10 cellular contexts compared by ENCODE assay signal in the genomic region with DNA sequence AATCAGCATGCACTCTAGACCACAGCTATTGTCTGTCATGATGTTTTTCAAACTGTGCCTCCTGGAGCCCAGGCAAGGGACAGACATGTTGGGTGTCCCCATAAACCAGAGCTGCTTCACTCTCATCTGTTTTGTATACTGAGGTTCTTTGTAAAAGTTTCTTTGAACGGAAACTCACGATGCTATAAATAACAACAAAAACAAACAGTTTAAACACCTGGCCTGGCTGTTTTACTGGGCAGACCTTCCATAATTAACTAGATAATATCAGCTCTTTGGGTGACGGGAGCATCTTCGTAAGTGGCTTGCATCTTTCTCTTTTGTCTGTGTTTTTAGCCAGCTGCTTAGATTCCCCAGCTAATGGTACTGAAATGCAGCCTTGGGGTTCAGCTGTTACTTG.
A peak's percentile ranks its signal among the peaks of the same experiment; 100 is the strongest.
DNase-seq lines count a peak whose midpoint lies in the region; ATAC-seq and TF ChIP-seq lines count a peak whose summit lies in the region.
"Had no signal": no experiment of that assay in that cellular context is flagged by ENCODE, and none has a peak within 500 bp of the region (broad histone marks: within the 10 kb centered on the region; RNA-seq: fewer than 3 reads in every experiment).

No MANE protein-coding gene starts in this region.

- 0 out of 2 replicates have a peak, but pooled peaks cover 3% of the 10 kb centered on the region for H3K9me3 ChIP-seq in BLaER1
- H3K9me3 ChIP-seq: MG63 had no signal

- peak; percentile 53 for ATAC-seq in GM19328 (IDR thresholded peaks at IDR 0.05; ENCODE audit: unreplicated experiment)
- ATAC-seq in HG02763 (IDR thresholded peaks at IDR 0.05; ENCODE audit: unreplicated experiment), result peak; percentile 49
- ATAC-seq: stimulated activated naive CD8-positive, alpha-beta T cell treated with anti-CD3 and anti-CD28 coated beads, Interleukin-15, Interleukin-2, amounts not matched to agents 100 U/mL and 50 U/mL, for 24 hours had no signal

- in situ Hi-C loops in ACHN (cut with HindIII; ENCODE audit: low pct_ligation_motif_present, low pct_unique_long_range_greater_than_20kb, low sequenced_read_pairs), result no loop called here

- peaks cover 33% of the 10 kb centered on the region for H3K4me1 ChIP-seq in BLaER1
- peaks cover 47% of the 10 kb centered on the region for H3K4me1 ChIP-seq in KMS-11 (ENCODE audit: low read depth, poor library complexity, severe bottlenecking)

- H3K4me3 ChIP-seq in BLaER1 (no peak overlapping the region), KMS-11 (IDR thresholded peaks at IDR 0.05; ENCODE audit: insufficient read depth, low read depth, low read length) (no peak overlapping the region)
- H3K4me3 ChIP-seq: MG63 had no signal

- H3K9ac ChIP-seq in BLaER1 (no peak overlapping the region), KMS-11 (no peak overlapping the region)

- H2AFZ ChIP-seq in KMS-11 (ENCODE audit: low read depth), result no peak overlapping the region

- H3K27ac ChIP-seq in BLaER1 (no peak overlapping the region), KMS-11 (peak overlapping the region; percentile 13; the same call in 1 of the 2 replicates)

- H3K27me3 ChIP-seq in BLaER1 (no peaks in the 10 kb centered on the region), KMS-11 (ENCODE audit: insufficient read depth, low read depth) (no peaks in the 10 kb centered on the region)
- H3K27me3 ChIP-seq: MG63 had no signal

- H3K36me3 ChIP-seq in BLaER1 (no peaks in the 10 kb centered on the region), KMS-11 (ENCODE audit: insufficient read depth) (no peaks in the 10 kb centered on the region)
- H3K36me3 ChIP-seq: MG63 had no signal

- DNase-seq in D341Med (ENCODE audit: low spot score), result no peak
- no peak for DNase-seq in pons (ENCODE audit: low spot score)
- no peak for DNase-seq in NCI-H524 (lab: John Stamatoyannopoulos, UW)
- no peak for DNase-seq in ACHN
- DNase-seq: MG63; stimulated activated naive CD8-positive, alpha-beta T cell treated with anti-CD3 and anti-CD28 coated beads, Interleukin-15, Interleukin-2, amounts not matched to agents 100 U/mL and 50 U/mL, for 24 hours had no signal

- no peak for TF ChIP-seq CTCF in KMS-11 (conservative IDR thresholded peaks at IDR 0.05; ENCODE audit: low read depth, low read length)

- H4K20me1 ChIP-seq in BLaER1, result no peaks in the 10 kb centered on the region
- H4K20me1 ChIP-seq in KMS-11 (ENCODE audit: insufficient read depth), result no peaks in the 10 kb centered on the region

- H3K4me2 ChIP-seq in BLaER1, result peak overlapping the region; percentile 68
- H3K4me2 ChIP-seq in KMS-11, result peak overlapping the region; percentile 12; the same call in 1 of the 2 replicates

- H3K79me2 ChIP-seq in KMS-11 (ENCODE audit: insufficient read depth, low read depth), result no peaks in the 10 kb centered on the region
